15 cellular contexts compared by ENCODE assay signal in the genomic region with DNA sequence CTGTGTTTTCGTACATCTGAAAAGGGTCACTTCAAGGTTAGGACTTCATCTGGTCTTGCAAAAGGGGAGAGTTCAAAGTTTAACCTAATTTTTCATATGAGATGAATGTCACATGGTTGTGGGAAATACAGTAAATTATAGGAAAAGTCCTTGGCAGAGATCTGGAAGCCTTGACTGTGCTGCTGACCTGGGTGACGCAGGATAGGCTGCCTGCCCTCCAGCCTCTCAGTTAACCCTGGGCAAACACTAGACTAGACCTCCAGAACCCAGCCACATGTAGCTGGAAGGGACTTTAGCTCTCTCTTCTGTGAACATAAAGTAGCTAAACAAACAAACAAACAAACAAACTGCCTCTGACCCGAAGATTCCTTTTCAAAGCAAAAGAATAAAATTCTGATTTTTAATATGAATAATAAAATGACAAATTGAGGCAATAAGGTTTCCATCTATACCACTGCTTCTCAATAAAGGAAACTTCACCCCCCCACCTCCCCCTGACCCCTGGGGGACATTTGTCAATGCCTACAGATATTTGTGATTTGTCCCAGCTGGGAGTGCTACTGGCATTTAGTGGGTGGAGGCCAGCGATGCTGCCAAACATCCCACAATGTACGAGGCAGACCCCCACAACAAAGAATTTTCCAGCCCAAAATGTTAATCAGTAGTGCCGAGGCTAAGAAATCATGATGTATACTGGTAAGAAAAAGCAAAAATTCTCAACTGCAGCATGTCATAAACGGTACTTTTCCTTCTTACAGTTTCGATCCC.
DNase-seq lines count a peak whose midpoint lies in the region; ATAC-seq and TF ChIP-seq lines count a peak whose summit lies in the region.
"Had no signal": no experiment of that assay in that cellular context is flagged by ENCODE, and none has a peak within 500 bp of the region (broad histone marks: within the 10 kb centered on the region; RNA-seq: fewer than 3 reads in every experiment).

No MANE protein-coding gene starts in this region.

- H4K20me1 ChIP-seq in smooth muscle cell (ENCODE audit: low read depth), result no peaks in the 10 kb centered on the region

- H3K27ac ChIP-seq in SJSA1, result peak overlapping the region; percentile 79
- peak overlapping the region; percentile 46 for H3K27ac ChIP-seq in epithelial cell of prostate
- H3K27ac ChIP-seq in right lobe of liver, result peak overlapping the region in 1 of 3 donors; percentile 33
- peak overlapping the region; percentile 95 for H3K27ac ChIP-seq in smooth muscle cell (ENCODE audit: low read depth)
- H3K27ac ChIP-seq: neural progenitor cell, WERI-Rb-1 had no signal

- H3K79me2 ChIP-seq in smooth muscle cell (ENCODE audit: low read depth), result peaks cover 4% of the 10 kb centered on the region

- H3F3A ChIP-seq in smooth muscle cell (ENCODE audit: low read depth), result peaks cover 5% of the 10 kb centered on the region

- H3K36me3 ChIP-seq in SJSA1 (no peaks in the 10 kb centered on the region), right lobe of liver (no peaks in the 10 kb centered on the region), smooth muscle cell (ENCODE audit: low read depth) (no peaks in the 10 kb centered on the region)
- H3K36me3 ChIP-seq: neural progenitor cell, WERI-Rb-1 had no signal

- ATAC-seq in right lobe of liver, result peak; percentile 52 to 65 (median 56)
- ATAC-seq in GM18861 (IDR thresholded peaks at IDR 0.05; ENCODE audit: unreplicated experiment), result no peak
- ATAC-seq in GM18498 (IDR thresholded peaks at IDR 0.05; ENCODE audit: unreplicated experiment), result no peak
- ATAC-seq: activated CD8-positive, alpha-beta memory T cell treated with anti-CD3 and anti-CD28 coated beads, Interleukin-2, amount 10 ng/mL, durations not matched to agents 7 days and 5 days had no signal

- H3K9me3 ChIP-seq in SJSA1 (replicated peaks), result 0 out of 2 replicates have a peak, but pooled peaks cover 3% of the 10 kb centered on the region
- H3K9me3 ChIP-seq in right lobe of liver, result no peaks in the 10 kb centered on the region
- no peaks in the 10 kb centered on the region for H3K9me3 ChIP-seq in smooth muscle cell (replicated peaks; ENCODE audit: low read depth)

- WGBS in right lobe of liver (ENCODE audit: insufficient coverage, low coverage, low lambda C conversion rate, missing lambda C conversion rate), result 60% methylated on average over 8 of the region's 8 CpGs
- WGBS in smooth muscle cell (ENCODE audit: low lambda C conversion rate), result 47% methylated on average over 8 of the region's 8 CpGs

- TF ChIP-seq CTCF in right lobe of liver (IDR thresholded peaks at IDR 0.05), result no peak
- TF ChIP-seq CTCF in smooth muscle cell (IDR thresholded peaks at IDR 0.05; ENCODE audit: borderline replicate concordance, insufficient read depth, poor library complexity, severe bottlenecking), result no peak

- H3K9ac ChIP-seq in smooth muscle cell (ENCODE audit: low read depth), result peak overlapping the region; percentile 42
- H3K9ac ChIP-seq: neural progenitor cell had no signal

- intact Hi-C loops in right lobe of liver (cut with DNase I), result no loop called here

- TF ChIP-seq POLR2A in right lobe of liver (IDR thresholded peaks at IDR 0.05), result no peak

- H3K4me2 ChIP-seq in smooth muscle cell, result peak overlapping the region; percentile 62
- H3K4me2 ChIP-seq: neural progenitor cell had no signal

- DNase-seq in SJSA1 (ENCODE audit: low read depth in 1 of 2, low spot score in 2 of 2) (no peak), epithelial cell of prostate (ENCODE audit: low read depth, low spot score) (no peak), right lobe of liver (no peak), smooth muscle cell (lab: John Stamatoyannopoulos, UW; ENCODE audit: unreplicated experiment) (no peak), NCI-H1105 treated with DMSO at 0.1 percent for 48 hours (lab: John Stamatoyannopoulos, UW) (no peak), hypothalamus (lab: John Stamatoyannopoulos, UW) (no peak)
- DNase-seq: activated CD8-positive, alpha-beta memory T cell treated with anti-CD3 and anti-CD28 coated beads, Interleukin-2, amount 10 ng/mL, durations not matched to agents 7 days and 5 days; activated naive CD8-positive, alpha-beta T cell treated with anti-CD3 and anti-CD28 coated beads for 36 hours; MV-4-11; NCI-H2227 treated with DMSO at 0.1 percent for 48 hours; stimulated activated CD4-positive, alpha-beta T cell treated with anti-CD3 and anti-CD28 coated beads, Interleukin-15, amount 100 ng/mL, for 24 hours; WERI-Rb-1 had no signal

- no peak overlapping the region for H3K4me3 ChIP-seq in SJSA1
- no peak overlapping the region for H3K4me3 ChIP-seq in right lobe of liver
- H3K4me3 ChIP-seq in smooth muscle cell, result no peak overlapping the region
- H3K4me3 ChIP-seq: neural progenitor cell had no signal

- H3K27me3 ChIP-seq in SJSA1 (replicated peaks) (no peaks in the 10 kb centered on the region), right lobe of liver (no peaks in the 10 kb centered on the region), smooth muscle cell (ENCODE audit: low read depth) (no peaks in the 10 kb centered on the region)
- H3K27me3 ChIP-seq: neural progenitor cell had no signal

- peak overlapping the region; percentile 62 for H2AFZ ChIP-seq in smooth muscle cell (ENCODE audit: low read depth)
- H2AFZ ChIP-seq: neural progenitor cell had no signal

- H3K4me1 ChIP-seq in SJSA1 (replicated peaks) (peaks cover 30% of the 10 kb centered on the region), right lobe of liver (peaks cover 0 to 38% (median 19%) of the 10 kb centered on the region in 4 donors), smooth muscle cell (ENCODE audit: low read depth) (peaks cover 15% of the 10 kb centered on the region)

Comparison
In these comparisons a context has a peak if more than half of its experiments do, and no peak if none do; other contexts are left out.
1. ATAC-seq: peak in right lobe of liver (4 of 4); none in GM18861 (single experiment) and GM18498 (single experiment).